In genomic region chr4:15651682-15652081, GRCh38 we compare ENCODE assay signal across 9 cellular contexts. TPM values are rescaled to one million over a fixed set of nuclear protein-coding genes. Genes with fewer than 3 reads are reported as not detected.
DNase-seq lines count a peak whose midpoint lies in the region; ATAC-seq and TF ChIP-seq lines count a peak whose summit lies in the region.
"Had no signal": no experiment of that assay in that cellular context is flagged by ENCODE, and none has a peak within 500 bp of the region (broad histone marks: within the 10 kb centered on the region; RNA-seq: fewer than 3 reads in every experiment).

No MANE protein-coding gene starts in this region.

- H2BK5ac ChIP-seq in mesenchymal stem cell (ENCODE audit: low read depth, low read length, poor library complexity, severe bottlenecking) = no peak overlapping the region

- 16% methylated on average over 2 of the region's 2 CpGs for whole genome bisulfite sequencing in mesenchymal stem cell

- no peaks in the 10 kb centered on the region for H3K27me3 ChIP-seq in right atrium auricular region
- H3K27me3 ChIP-seq in brain microvascular endothelial cell (replicated peaks) = no peaks in the 10 kb centered on the region
- no peaks in the 10 kb centered on the region for H3K27me3 ChIP-seq in mesenchymal stem cell (ENCODE audit: control insufficient read depth in 1 of 2, insufficient read depth in 1 of 2, low read length in 2 of 2)

- H3K4me1 ChIP-seq in right atrium auricular region (peaks cover 0 to 59% of the 10 kb centered on the region in 2 donors), mesenchymal stem cell (ENCODE audit: control insufficient read depth, insufficient read depth, low read depth, low read length) (peaks cover 5% of the 10 kb centered on the region)

- H3K9me3 ChIP-seq in right atrium auricular region (no peaks in the 10 kb centered on the region), mesenchymal stem cell (ENCODE audit: control insufficient read depth, low read length) (no peaks in the 10 kb centered on the region)

- intact Hi-C loops in Right ventricle myocardium inferior (cut with DNase I) = loop anchor here (2.0 to 10.0 kb wide), 2 partner anchors 173 to 507 kb away; no protein-coding TSS in a partner anchor

- no peak for DNase-seq in right atrium auricular region (ENCODE audit: low spot score)
- no peak for DNase-seq in Right ventricle myocardium inferior (ENCODE audit: missing footprints)
- DNase-seq in brain microvascular endothelial cell = no peak
- no peak for DNase-seq in mesenchymal stem cell
- DNase-seq in islet precursor cell = no peak
- no peak for DNase-seq in GM03348 (ENCODE audit: low spot score)
- DNase-seq in DMS153 (lab: John Stamatoyannopoulos, UW) = no peak
- DNase-seq in DMS153 treated with DMSO at 0.1 percent for 48 hours (lab: John Stamatoyannopoulos, UW; ENCODE audit: unreplicated experiment) = no peak
- DNase-seq: NCI-H1092 had no signal

- in situ Hi-C loops in brain microvascular endothelial cell (cut with HindIII; ENCODE audit: low pct_ligation_motif_present, low sequenced_read_pairs) = no loop called here

- peaks cover 4% of the 10 kb centered on the region for H3K79me1 ChIP-seq in mesenchymal stem cell (replicated peaks; ENCODE audit: low read length, poor library complexity, severe bottlenecking)

- H2AFZ ChIP-seq in mesenchymal stem cell (ENCODE audit: low read depth, low read length) = no peak overlapping the region

- no peak overlapping the region for H3K4ac ChIP-seq in mesenchymal stem cell (ENCODE audit: low read depth in 1 of 2, low read length in 2 of 2)

- no peak overlapping the region for H2BK15ac ChIP-seq in mesenchymal stem cell (ENCODE audit: low read depth, poor library complexity, severe bottlenecking)

- peak overlapping the region; percentile 29 for H3K4me2 ChIP-seq in mesenchymal stem cell (ENCODE audit: low read length, poor library complexity, severe bottlenecking)

- ATAC-seq in Right ventricle myocardium inferior = no peak

- H3K18ac ChIP-seq in mesenchymal stem cell (ENCODE audit: low read depth in 1 of 2, low read length in 2 of 2) = no peak overlapping the region

- H2AK5ac ChIP-seq in mesenchymal stem cell (ENCODE audit: low read length, severe bottlenecking) = no peak overlapping the region

- no peak for TF ChIP-seq CTCF in right atrium auricular region (IDR thresholded peaks at IDR 0.05)
- TF ChIP-seq CTCF in brain microvascular endothelial cell (IDR thresholded peaks at IDR 0.05; ENCODE audit: low read depth, low read length, missing control alignments) = no peak

- H3K4me3 ChIP-seq in right atrium auricular region (no peak overlapping the region), brain microvascular endothelial cell (ENCODE audit: low read depth, low read length) (no peak overlapping the region), mesenchymal stem cell (ENCODE audit: insufficient read depth in 1 of 2, low read depth in 1 of 2, low read length in 2 of 2) (peak overlapping the region in 1 of 2 experiments; percentile 86)

- no peak overlapping the region for H4K91ac ChIP-seq in mesenchymal stem cell (ENCODE audit: low read length)

- H2BK120ac ChIP-seq in mesenchymal stem cell (ENCODE audit: low read depth, low read length) = no peak overlapping the region

- no peak overlapping the region for H3K23ac ChIP-seq in mesenchymal stem cell (ENCODE audit: low read length in 2 of 2)

- H2BK12ac ChIP-seq in mesenchymal stem cell (ENCODE audit: low read length in 2 of 2) = no peak overlapping the region

- H3K27ac ChIP-seq in right atrium auricular region = peak overlapping the region; percentile 99 to 100
- H3K27ac ChIP-seq in brain microvascular endothelial cell = peak overlapping the region; percentile 12
- no peak overlapping the region for H3K27ac ChIP-seq in mesenchymal stem cell (ENCODE audit: low read length, poor library complexity, severe bottlenecking)

- H4K8ac ChIP-seq in mesenchymal stem cell (ENCODE audit: low read length) = no peak overlapping the region

- peak overlapping the region; percentile 98 for H3K9ac ChIP-seq in mesenchymal stem cell (ENCODE audit: low read length)

- H3K36me3 ChIP-seq in right atrium auricular region (no peaks in the 10 kb centered on the region), brain microvascular endothelial cell (replicated peaks) (no peaks in the 10 kb centered on the region), mesenchymal stem cell (ENCODE audit: control insufficient read depth in 1 of 2, insufficient read depth in 2 of 2, low read depth in 1 of 2, low read length in 2 of 2) (no peaks in the 10 kb centered on the region)

- no peak overlapping the region for H3K14ac ChIP-seq in mesenchymal stem cell (ENCODE audit: low read length in 2 of 2)

RNA-seq across cellular contexts. Expression of gene FBXL5, which starts 3.5 kb away (rescaled TPM):
- total RNA-seq in right atrium auricular region (10 to 100 TPM; 81.0 to 83.1 TPM), Right ventricle myocardium inferior (93.9 TPM)
- polyA plus RNA-seq in mesenchymal stem cell (2013, experiment 1 of 2) = 31.5 TPM
- polyA plus RNA-seq in mesenchymal stem cell (2013, experiment 2 of 2) = 32.3 TPM

RNA-seq across cellular contexts. Expression of gene FAM200B, which starts 29.9 kb away (rescaled TPM):
- total RNA-seq in right atrium auricular region (10 to 100 TPM; 41.4 to 57.4 TPM), Right ventricle myocardium inferior (25.2 TPM)
- polyA plus RNA-seq in mesenchymal stem cell (2013, experiment 1 of 2) = 71.6 TPM
- 72.1 TPM for polyA plus RNA-seq in mesenchymal stem cell (2013, experiment 2 of 2)

RNA-seq across cellular contexts. Expression of gene BST1, which starts 51.2 kb away (rescaled TPM):
- total RNA-seq in right atrium auricular region (10 to 100 TPM in 1 of 2 donors, 1 to 10 TPM in 1; 9.5 to 10.2 TPM), Right ventricle myocardium inferior (3.8 TPM)
- 0.22 TPM for polyA plus RNA-seq in mesenchymal stem cell (2013, experiment 1 of 2)
- 0.37 TPM for polyA plus RNA-seq in mesenchymal stem cell (2013, experiment 2 of 2)
